In genomic region chr5:25090275-25090674, GRCh38 we compare ENCODE assay signal across 18 cellular contexts.
A peak's percentile ranks its signal among the peaks of the same experiment; 100 is the strongest.
DNase-seq lines count a peak whose midpoint lies in the region; ATAC-seq and TF ChIP-seq lines count a peak whose summit lies in the region.
"Had no signal": no experiment of that assay in that cellular context is flagged by ENCODE, and none has a peak within 500 bp of the region (broad histone marks: within the 10 kb centered on the region; RNA-seq: fewer than 3 reads in every experiment).

No MANE protein-coding gene starts in this region.

- 0 out of 2 replicates have a peak, but pooled peaks cover 3% of the 10 kb centered on the region for H3K79me2 ChIP-seq in PC-3 (ENCODE audit: low read length)

- no peaks in the 10 kb centered on the region for H3K9me3 Mint-ChIP-seq in MCF 10A (ENCODE audit: unreplicated experiment)
- peaks cover 4% of the 10 kb centered on the region for H3K9me3 Mint-ChIP-seq in activated naive CD4-positive, alpha-beta T cell treated with anti-CD3 and anti-CD28 coated beads for 36 hours
- peaks cover 0 to 3% (median 0%) of the 10 kb centered on the region in 7 donors for H3K9me3 Mint-ChIP-seq in CD14-positive monocyte

- H3K9me2 ChIP-seq in PC-3 (replicated peaks; ENCODE audit: low read length) = no peaks in the 10 kb centered on the region

- H3F3A ChIP-seq in PC-3 (ENCODE audit: low read length, unreplicated experiment) = no peaks in the 10 kb centered on the region

- POLR2A ChIA-PET in MCF 10A (lab: Yijun Ruan, JAX) (interaction anchor here (1.0 kb wide), 1 partner anchor 27 kb away, joined by 3 read pairs; no protein-coding TSS in a partner anchor), PC-3 (lab: Charles Lee; ENCODE audit: unreplicated experiment) (no interaction called here)

- H3K4me1 Mint-ChIP-seq in MCF 10A (ENCODE audit: insufficient read depth, unreplicated experiment) (peaks cover 14% of the 10 kb centered on the region), CD14-positive monocyte (no peaks in the 10 kb centered on the region)
- no peaks in the 10 kb centered on the region for H3K4me1 Mint-ChIP-seq in activated naive CD4-positive, alpha-beta T cell treated with anti-CD3 and anti-CD28 coated beads for 36 hours (ENCODE audit: low read depth)

- no TSS peak for BruUV-seq in MCF 10A (replicated peaks; lab: Mats Ljungman, UMichigan)
- no TSS peak for BruUV-seq in PC-3 (replicated peaks; lab: Mats Ljungman, UMichigan)

- no peak for TF ChIP-seq POLR2A in breast epithelium (IDR thresholded peaks at IDR 0.05)

- no peaks in the 10 kb centered on the region for H3K4me1 ChIP-seq in breast epithelium
- H3K4me1 ChIP-seq in PC-3 (ENCODE audit: insufficient read depth, low read length) = peaks cover 22% of the 10 kb centered on the region
- H3K4me1 ChIP-seq: BLaER1, HAP-1 had no signal

- no peak overlapping the region for H3K4me3 Mint-ChIP-seq in MCF 10A (ENCODE audit: unreplicated experiment)
- H3K4me3 Mint-ChIP-seq in activated naive CD4-positive, alpha-beta T cell treated with anti-CD3 and anti-CD28 coated beads for 36 hours = no peak overlapping the region
- H3K4me3 Mint-ChIP-seq in CD14-positive monocyte = no peak overlapping the region
- H3K4me3 Mint-ChIP-seq: CD8-positive, alpha-beta T cell had no signal

- CTCF ChIA-PET in MCF 10A (lab: Yijun Ruan, JAX) (interaction anchor here (0.6 kb wide), 1 partner anchor 612 kb away, joined by 4 read pairs; no protein-coding TSS in a partner anchor), PC-3 (lab: Charles Lee) (no interaction called here)
- CTCF ChIA-PET in activated naive CD4-positive, alpha-beta T cell treated with anti-CD3 and anti-CD28 coated beads for 36 hours (lab: Charles Lee) = no interaction called here

- H3K36me3 ChIP-seq in breast epithelium (no peaks in the 10 kb centered on the region), PC-3 (ENCODE audit: low read depth, low read length) (no peaks in the 10 kb centered on the region)
- H3K36me3 ChIP-seq: BLaER1, HAP-1 had no signal

- H3K27ac Mint-ChIP-seq in MCF 10A (ENCODE audit: low read depth, unreplicated experiment) (peak overlapping the region; percentile 71), CD14-positive monocyte (no peak overlapping the region)
- no peak overlapping the region for H3K27ac Mint-ChIP-seq in activated naive CD4-positive, alpha-beta T cell treated with anti-CD3 and anti-CD28 coated beads for 36 hours
- H3K27ac Mint-ChIP-seq: CD8-positive, alpha-beta T cell had no signal

- DNase-seq in MCF 10A (ENCODE audit: unreplicated experiment) (no peak), breast epithelium (ENCODE audit: low spot score in 2 of 2) (no peak), PC-3 (no peak), left lobe of liver (ENCODE audit: low spot score) (peak; percentile 46), DMS53 (lab: John Stamatoyannopoulos, UW) (no peak), CD14-positive monocyte (ENCODE audit: low spot score) (no peak)
- no peak for DNase-seq in activated naive CD4-positive, alpha-beta T cell treated with anti-CD3 and anti-CD28 coated beads for 36 hours
- DNase-seq: Calu3; CD8-positive, alpha-beta T cell; DND-41; EL; GM23248 had no signal

- H3K27me3 Mint-ChIP-seq in MCF 10A (ENCODE audit: insufficient read depth, unreplicated experiment) = no peaks in the 10 kb centered on the region
- no peaks in the 10 kb centered on the region for H3K27me3 Mint-ChIP-seq in activated naive CD4-positive, alpha-beta T cell treated with anti-CD3 and anti-CD28 coated beads for 36 hours (ENCODE audit: low read depth)
- no peaks in the 10 kb centered on the region for H3K27me3 Mint-ChIP-seq in CD14-positive monocyte (ENCODE audit: low read depth in 3 of 3)

- H2AFZ ChIP-seq in PC-3 (ENCODE audit: low read length) = peak overlapping the region; percentile 7; the same call in 1 of the 2 replicates
- H2AFZ ChIP-seq: GM23248 had no signal

- peak overlapping the region; percentile 78 for H3K4me2 ChIP-seq in PC-3 (ENCODE audit: low read length)
- H3K4me2 ChIP-seq: BLaER1 had no signal

- H3K36me3 Mint-ChIP-seq in MCF 10A (ENCODE audit: insufficient read depth, unreplicated experiment) = no peaks in the 10 kb centered on the region
- no peaks in the 10 kb centered on the region for H3K36me3 Mint-ChIP-seq in activated naive CD4-positive, alpha-beta T cell treated with anti-CD3 and anti-CD28 coated beads for 36 hours (ENCODE audit: low read depth)
- H3K36me3 Mint-ChIP-seq in CD14-positive monocyte = no peaks in the 10 kb centered on the region
- H3K36me3 Mint-ChIP-seq: CD8-positive, alpha-beta T cell had no signal

- TF ChIP-seq CTCF in MCF 10A (IDR thresholded peaks at IDR 0.05; ENCODE audit: unreplicated experiment) (no peak), breast epithelium (IDR thresholded peaks at IDR 0.05) (no peak), PC-3 (conservative IDR thresholded peaks at IDR 0.05; ENCODE audit: low read depth, low read length) (no peak), CD14-positive monocyte (IDR thresholded peaks at IDR 0.05) (no peak)

- no peaks in the 10 kb centered on the region for H3K9me3 ChIP-seq in breast epithelium
- no peaks in the 10 kb centered on the region for H3K9me3 ChIP-seq in PC-3 (ENCODE audit: low read length)
- H3K9me3 ChIP-seq: BLaER1, HAP-1 had no signal

- H3K4me3 ChIP-seq in breast epithelium = no peak overlapping the region
- H3K4me3 ChIP-seq in PC-3 (ENCODE audit: low read length) = peak overlapping the region; percentile 56
- H3K4me3 ChIP-seq: BLaER1, GM12878, GM23248, HAP-1 had no signal

- H4K20me1 ChIP-seq in PC-3 (ENCODE audit: low read length) = no peaks in the 10 kb centered on the region
- H4K20me1 ChIP-seq: BLaER1 had no signal

- H3K27me3 ChIP-seq in breast epithelium (no peaks in the 10 kb centered on the region), PC-3 (ENCODE audit: low read length) (no peaks in the 10 kb centered on the region)
- H3K27me3 ChIP-seq: BLaER1 had no signal

- no peak for ATAC-seq in PC-3
- peak; percentile 79 for ATAC-seq in left lobe of liver
- no peak for ATAC-seq in HG03354 (IDR thresholded peaks at IDR 0.05; ENCODE audit: poor library complexity, severe bottlenecking, unreplicated experiment)
- ATAC-seq: CD8-positive, alpha-beta T cell; GM12878 had no signal

- no peak overlapping the region for H3K27ac ChIP-seq in breast epithelium
- H3K27ac ChIP-seq in PC-3 (ENCODE audit: low read length) = no peak overlapping the region
- H3K27ac ChIP-seq: 22Rv1, BLaER1, GM23248, HL-60 had no signal

- H3K9ac ChIP-seq in PC-3 (ENCODE audit: low read length) = no peak overlapping the region
- H3K9ac ChIP-seq: BLaER1, GM23248 had no signal

- intact Hi-C loops in MCF 10A (cut with micrococcal nuclease) (no loop called here), breast epithelium (cut with DNase I; ENCODE audit: low total_unique reads) (no loop called here), PC-3 (cut with micrococcal nuclease) (no loop called here), CD14-positive monocyte (cut with micrococcal nuclease) (no loop called here)
- intact Hi-C loops in activated naive CD4-positive, alpha-beta T cell treated with anti-CD3 and anti-CD28 coated beads for 36 hours (cut with micrococcal nuclease) = no loop called here
